ENCODE assay signal across 10 cellular contexts in the genomic region with DNA sequence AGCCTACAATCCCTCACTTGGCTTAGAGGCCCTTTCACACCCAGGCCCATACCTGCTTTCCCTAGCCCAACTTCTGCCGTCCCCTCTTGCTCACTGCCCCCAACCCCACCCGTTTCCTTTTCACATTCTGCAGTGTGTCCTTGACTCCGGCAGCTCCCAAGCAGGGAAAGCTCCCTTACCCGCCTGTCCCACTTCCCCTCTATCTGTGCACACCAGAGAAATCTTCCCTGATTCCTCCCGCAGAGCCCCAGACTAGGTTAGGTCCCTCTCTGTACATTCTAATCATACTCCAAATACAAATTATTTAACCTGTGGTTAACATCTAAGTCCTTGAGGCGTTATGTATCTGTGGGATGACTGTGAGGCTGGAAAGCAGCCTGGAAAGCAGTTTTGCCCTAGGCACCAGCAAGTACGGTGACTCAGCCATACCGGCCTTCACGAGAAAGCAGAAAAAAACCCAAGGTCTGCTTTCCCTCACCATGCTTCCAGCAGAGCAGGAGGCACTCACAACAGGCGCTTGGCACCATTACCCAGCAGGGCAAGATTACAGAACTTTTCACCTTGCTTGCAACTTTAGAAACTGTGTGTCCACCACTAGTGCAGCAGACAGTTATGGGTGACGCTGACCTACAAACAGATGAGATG. TPM values are rescaled to one million over a fixed set of nuclear protein-coding genes. Genes with fewer than 3 reads are reported as not detected.
DNase-seq lines count a peak whose midpoint lies in the region; ATAC-seq, FAIRE-seq and TF ChIP-seq lines count a peak whose summit lies in the region.
"Had no signal": no experiment of that assay in that cellular context is flagged by ENCODE, and none has a peak within 500 bp of the region (broad histone marks: within the 10 kb centered on the region; RNA-seq: fewer than 3 reads in every experiment).

No MANE protein-coding gene starts in this region.

- H3K4me3 ChIP-seq in ACC112 (ENCODE audit: low read depth, low read length) = peak overlapping the region; percentile 53; the same call in 1 of the 2 replicates
- no peak overlapping the region for H3K4me3 ChIP-seq in bronchial epithelial cell (ENCODE audit: low read depth, low read length)
- H3K4me3 ChIP-seq in lung = no peak overlapping the region
- H3K4me3 ChIP-seq in tibial nerve = no peak overlapping the region
- H3K4me3 ChIP-seq: skin epidermis had no signal

- WGBS in lung, 2 donors = 58 to 67% methylated on average over 11 of the region's 11 CpGs
- 67 to 80% methylated on average over 11 of the region's 11 CpGs for WGBS in tibial nerve, 2 donors

- no peak for TF ChIP-seq EP300 in tibial nerve (IDR thresholded peaks at IDR 0.05)

- peaks cover 81% of the 10 kb centered on the region for H3K79me2 ChIP-seq in ACC112 (ENCODE audit: control insufficient read depth, insufficient read depth, low read length, unreplicated experiment)

- peak; percentile 84 for FAIRE-seq in bronchial epithelial cell (lab: Jason Lieb, UNC)
- FAIRE-seq: GM18507 had no signal

- TF ChIP-seq CTCF in bronchial epithelial cell (IDR thresholded peaks at IDR 0.05; ENCODE audit: insufficient read depth, low read length, severe bottlenecking) (no peak), lung (IDR thresholded peaks at IDR 0.05; ENCODE audit: control extremely low read depth, extremely low read depth) (no peak), tibial nerve (IDR thresholded peaks at IDR 0.05) (no peak)

- no peak for TF ChIP-seq POLR2A in tibial nerve (IDR thresholded peaks at IDR 0.05)

- no peaks in the 10 kb centered on the region for H3K36me3 ChIP-seq in ACC112 (ENCODE audit: insufficient read depth, low read length)
- H3K36me3 ChIP-seq in bronchial epithelial cell (ENCODE audit: control insufficient read depth, insufficient read depth, low read length) = no peaks in the 10 kb centered on the region
- H3K36me3 ChIP-seq in lung (ENCODE audit: control insufficient read depth in 2 of 2, insufficient read depth in 2 of 2, low read length in 2 of 2) = no peaks in the 10 kb centered on the region
- no peaks in the 10 kb centered on the region for H3K36me3 ChIP-seq in tibial nerve

- no peaks in the 10 kb centered on the region for H3K27me3 ChIP-seq in ACC112 (ENCODE audit: insufficient read depth, low read length)
- H3K27me3 ChIP-seq in bronchial epithelial cell (ENCODE audit: control insufficient read depth, insufficient read depth, low read length) = no peaks in the 10 kb centered on the region
- no peaks in the 10 kb centered on the region for H3K27me3 ChIP-seq in lung (ENCODE audit: control insufficient read depth, insufficient read depth)
- no peaks in the 10 kb centered on the region for H3K27me3 ChIP-seq in tibial nerve

- ATAC-seq in lung (ENCODE audit: insufficient read depth, low FRiP score) = peak; percentile 44
- ATAC-seq in HG03354 (IDR thresholded peaks at IDR 0.05; ENCODE audit: poor library complexity, severe bottlenecking, unreplicated experiment) = no peak
- no peak for ATAC-seq in HG02840 (IDR thresholded peaks at IDR 0.05; ENCODE audit: low FRiP score, unreplicated experiment)

- H3K27ac ChIP-seq in ACC112 (ENCODE audit: low read depth, low read length) (peak overlapping the region; percentile 75), lung (ENCODE audit: low read depth in 1 of 2, low read length in 1 of 2) (peak overlapping the region; percentile 39 to 67), tibial nerve (peak overlapping the region in 1 of 4 donors; percentile 38)

- no peak overlapping the region for H2AFZ ChIP-seq in ACC112 (ENCODE audit: low read length, unreplicated experiment)

- no peaks in the 10 kb centered on the region for H3K9me3 ChIP-seq in lung (ENCODE audit: control insufficient read depth in 2 of 2, insufficient read depth in 1 of 2, low read length in 1 of 2)
- H3K9me3 ChIP-seq in tibial nerve = no peaks in the 10 kb centered on the region

- DNase-seq in HPDE6-E6E7 (ENCODE audit: extremely low spot score) = peak; percentile 88
- DNase-seq in bronchial epithelial cell (ENCODE audit: low read depth) = peak; percentile 99
- no peak for DNase-seq in lung (ENCODE audit: low spot score)
- no peak for DNase-seq in NOMO-1 treated with dmso at 0.1 percent for 144 hours (lab: John Stamatoyannopoulos, UW; ENCODE audit: unreplicated experiment)
- DNase-seq in tibial nerve (ENCODE audit: low spot score in 2 of 2) = no peak

- peaks cover 43% of the 10 kb centered on the region for H3K4me1 ChIP-seq in ACC112 (ENCODE audit: control insufficient read depth, insufficient read depth, low read length, unreplicated experiment)
- peaks cover 8 to 33% of the 10 kb centered on the region in 2 donors for H3K4me1 ChIP-seq in lung (ENCODE audit: control insufficient read depth in 2 of 2, insufficient read depth in 2 of 2, low read length in 2 of 2)
- peaks cover 0 to 57% (median 26%) of the 10 kb centered on the region in 4 donors for H3K4me1 ChIP-seq in tibial nerve

RNA-seq across cellular contexts. Expression of a gene that starts 22.3 kb away (rescaled TPM):
- total RNA-seq in bronchial epithelial cell = 35.3 and 42.1 TPM in 2 replicates
- 10 to 100 TPM; 91.0 to 95.6 TPM for total RNA-seq in lung
- polyA plus RNA-seq in lung = 10 to 100 TPM; 37.7 to 88.9 TPM
- total RNA-seq in tibial nerve = 10 to 100 TPM; 58.4 to 97.0 (median 69.7) TPM

Comparison
In these comparisons a context has a peak if more than half of its experiments do, and no peak if none do; other contexts are left out.
1. DNase-seq: peak in HPDE6-E6E7 (single experiment) and bronchial epithelial cell (single experiment); none in lung (single experiment), NOMO-1 treated with dmso at 0.1 percent for 144 hours (single experiment) and tibial nerve (0 of 2).